In the genomic region with DNA sequence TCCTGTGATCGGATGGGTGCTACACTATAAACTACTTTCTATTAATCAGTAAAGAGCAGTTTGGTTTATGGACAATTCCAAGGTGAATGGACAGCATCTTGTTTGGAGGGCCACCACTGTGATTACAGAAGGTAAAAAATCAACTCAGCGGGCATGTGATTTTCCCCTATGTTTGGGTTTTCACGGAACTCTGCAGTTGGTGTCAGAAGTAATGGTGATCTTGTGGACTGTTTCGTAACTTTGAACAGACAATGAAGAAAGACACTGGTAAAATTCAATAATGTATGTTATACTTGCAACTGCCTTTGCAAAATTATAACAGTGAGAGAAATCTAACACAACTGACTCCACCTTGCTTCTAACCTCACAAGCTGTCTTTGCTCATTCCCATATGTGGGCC, we compare ENCODE assay signal across 19 cellular contexts.
DNase-seq lines count a peak whose midpoint lies in the region; ATAC-seq and TF ChIP-seq lines count a peak whose summit lies in the region.
"Had no signal": no experiment of that assay in that cellular context is flagged by ENCODE, and none has a peak within 500 bp of the region (broad histone marks: within the 10 kb centered on the region; RNA-seq: fewer than 3 reads in every experiment).

No MANE protein-coding gene starts in this region.

- H3K27me3 ChIP-seq in neutrophil: no peaks in the 10 kb centered on the region

- H3K9me3 ChIP-seq in neutrophil: no peaks in the 10 kb centered on the region

- H3K4me3 ChIP-seq in LNCaP clone FGC (ENCODE audit: low read depth, low read length) (0 out of 2 replicates have a peak overlapping the region, but pooled peaks have one; percentile 14), choroid plexus epithelial cell (ENCODE audit: low read depth, low read length) (no peak overlapping the region), neutrophil (ENCODE audit: low read depth in 1 of 2, low read length in 1 of 2) (no peak overlapping the region)

- peaks cover 41 to 50% of the 10 kb centered on the region in 2 experiments for H3K4me1 ChIP-seq in neutrophil (ENCODE audit: control insufficient read depth in 1 of 2, insufficient read depth in 1 of 2, low read depth in 1 of 2, low read length in 1 of 2)

- DNase-seq in AML-193 (lab: John Stamatoyannopoulos, UW) (peak; percentile 21 to 38), LNCaP clone FGC (ENCODE audit: low read depth) (no peak), choroid plexus epithelial cell (ENCODE audit: low read depth) (peak; percentile 43), cerebellar nuclear complex (lab: John Stamatoyannopoulos, UW) (no peak), NCI-H1436 (lab: John Stamatoyannopoulos, UW) (no peak), dedifferentiated amniotic fluid mesenchymal stem cell (ENCODE audit: extremely low spot score) (no peak)
- DNase-seq: activated B cell treated with CpG ODN at 0.5 μM for 24 hours; activated CD4-positive, alpha-beta memory T cell treated with anti-CD3 and anti-CD28 coated beads, Interleukin-2, amount 10 ng/mL, durations not matched to agents 7 days and 5 days; activated naive CD4-positive, alpha-beta T cell treated with anti-CD3 and anti-CD28 coated beads, Interleukin-2, amount 10 ng/mL, durations not matched to agents 7 days and 5 days; activated T-cell treated with anti-CD3 and anti-CD28 coated beads, Interleukin-2, amount 50 U/mL, for 4 hours; DMS79 treated with DMSO at 0.1 percent for 48 hours; Karpas-422; kidney glomerular epithelial cell; NCI-H1436 treated with DMSO at 0.1 percent for 48 hours; nephron progenitor cell; stimulated activated CD4-positive, alpha-beta T cell treated with anti-CD3 and anti-CD28 coated beads, Interleukin-12 subunit alpha, Interleukin-12 subunit beta, amount 100 ng/mL, for 4 hours had no signal

- ATAC-seq in HG03354 (IDR thresholded peaks at IDR 0.05; ENCODE audit: poor library complexity, severe bottlenecking, unreplicated experiment): no peak
- ATAC-seq: Panc1 had no signal

- H3K36me3 ChIP-seq in neutrophil: peaks cover 21% of the 10 kb centered on the region

- peak overlapping the region; percentile 83 for H3K27ac ChIP-seq in neutrophil

- TF ChIP-seq CTCF in LNCaP clone FGC (IDR thresholded peaks at IDR 0.05; ENCODE audit: control insufficient read depth, extremely low read depth, insufficient read depth): no peak
- TF ChIP-seq CTCF in choroid plexus epithelial cell (conservative IDR thresholded peaks at IDR 0.05; ENCODE audit: low read depth, low read length): no peak
- no peak for TF ChIP-seq CTCF in neutrophil (IDR thresholded peaks at IDR 0.05)

Comparison
In these comparisons a context has a peak if more than half of its experiments do, and no peak if none do; other contexts are left out.
1. DNase-seq: peak in AML-193 (2 of 2) and choroid plexus epithelial cell (single experiment); none in LNCaP clone FGC (single experiment), cerebellar nuclear complex (0 of 2), NCI-H1436 (single experiment) and dedifferentiated amniotic fluid mesenchymal stem cell (single experiment).